Comparison of ENCODE assay signal across 24 cellular contexts in the genomic region with DNA sequence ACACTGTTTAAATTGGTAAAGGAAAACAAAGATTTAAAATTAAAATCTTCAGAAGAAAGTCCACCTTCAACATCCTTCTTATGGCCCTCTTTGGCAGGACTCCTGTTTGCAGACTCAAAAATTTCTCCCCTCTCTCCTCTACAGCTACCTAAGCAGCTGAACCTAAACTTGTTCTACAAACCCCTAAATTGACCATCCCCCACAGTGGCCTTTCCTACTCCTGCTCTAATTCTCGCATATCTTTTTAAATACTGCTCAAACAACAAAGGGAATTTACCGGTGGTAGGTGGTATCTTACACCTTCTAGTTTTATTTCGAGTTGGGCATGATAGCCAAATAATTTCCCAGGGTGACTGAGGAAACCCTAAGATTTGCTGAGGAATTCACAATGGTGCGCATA. TPM values are rescaled to one million over a fixed set of nuclear protein-coding genes. Genes with fewer than 3 reads are reported as not detected.
"Had no signal": no experiment of that assay in that cellular context is flagged by ENCODE, and none has a peak within 500 bp of the region (broad histone marks: within the 10 kb centered on the region; RNA-seq: fewer than 3 reads in every experiment).

No MANE protein-coding gene starts in this region.

- H3K4me1 ChIP-seq: SJSA1 had no signal

- H3K27me3 ChIP-seq: MG63, SJSA1 had no signal

- H3K27ac ChIP-seq: SJSA1, SK-N-MC had no signal

- ATAC-seq: HepG2 had no signal

- H3K4me3 ChIP-seq: MG63, SJSA1, SK-N-MC had no signal

- H3K36me3 ChIP-seq: MG63, SJSA1 had no signal

- DNase-seq: IMR-90, Karpas-422, KG1, MG63, NCI-H1092, NCI-H1105 treated with DMSO at 0.1 percent for 48 hours, NCI-H1436, NCI-H187, NCI-H2029, NCI-H2081 treated with DMSO at 0.1 percent for 48 hours, NCI-H2171, NCI-H226, NCI-H446, NCI-H510A, NCI-H524 treated with DMSO at 0.1 percent for 48 hours, NCI-H69, NCI-H774, Right ventricle myocardium superior, RPMI8226, SIG-M5 had no signal

- H3K9me3 ChIP-seq: MG63, SJSA1 had no signal

RNA-seq across cellular contexts. Expression of a gene that starts 53.5 kb away (rescaled TPM):
- total RNA-seq: HepG2, HT1080, IMR-90, Right ventricle myocardium superior, SJSA1 had no signal
- polyA plus RNA-seq: HepG2, IMR-90 had no signal
